In the genomic region with DNA sequence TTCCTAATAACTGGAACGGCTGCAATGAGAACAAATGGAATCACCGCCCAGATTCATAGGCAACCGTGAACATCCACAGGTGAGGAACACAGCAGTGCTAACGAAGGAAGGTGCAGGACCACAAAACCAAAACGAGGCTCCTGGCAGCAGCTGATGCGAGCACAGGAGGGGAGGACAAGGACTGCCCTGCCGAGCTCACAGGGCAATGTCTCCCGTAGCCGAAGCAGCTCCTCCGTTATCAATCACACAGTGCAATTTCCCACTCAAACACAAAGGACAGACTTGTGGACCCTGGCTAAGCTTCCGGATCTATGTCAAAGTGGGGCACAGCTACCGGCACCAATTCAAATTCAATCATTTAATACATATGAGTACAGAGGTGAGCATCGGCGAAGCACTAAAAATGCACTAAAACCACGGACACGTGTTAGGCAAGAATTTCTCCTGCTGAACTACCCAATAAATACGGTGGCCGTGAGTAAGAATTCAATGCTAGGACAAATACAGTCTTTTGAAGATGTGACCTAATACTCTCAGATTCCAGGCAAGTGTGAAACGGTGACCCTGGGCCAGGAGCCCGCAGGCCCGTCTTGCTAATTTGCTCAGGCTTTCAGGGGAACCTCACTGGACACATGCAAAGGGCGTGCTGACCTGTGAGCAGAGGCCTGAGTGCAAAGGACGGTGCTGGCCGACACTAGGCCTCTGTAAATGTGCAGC, we compare ENCODE assay signal across 10 cellular contexts.
DNase-seq lines count a peak whose midpoint lies in the region; ATAC-seq and TF ChIP-seq lines count a peak whose summit lies in the region.
"Had no signal": no experiment of that assay in that cellular context is flagged by ENCODE, and none has a peak within 500 bp of the region (broad histone marks: within the 10 kb centered on the region; RNA-seq: fewer than 3 reads in every experiment).

No MANE protein-coding gene starts in this region.

- H3K4me3 ChIP-seq in heart left ventricle (no peak overlapping the region), esophagus (ENCODE audit: low read depth in 1 of 2, low read length in 2 of 2) (no peak overlapping the region), vagina (no peak overlapping the region)
- H3K4me3 ChIP-seq: K562 had no signal

- H3K4me3 Mint-ChIP-seq in nephron progenitor cell, result peak overlapping the region; percentile 35

- intact Hi-C loops in heart left ventricle (cut with DNase I) (loop anchor here in 5 of 10 donors (2.0 to 10.0 kb wide), 4 partner anchors 61 to 71 kb away; partner anchors contain the start of gene STK24 (in 4 of the 5)), cardiac septum (cut with DNase I) (loop anchor here (2.0 kb wide), 1 partner anchor 70 kb away; the partner anchor contains the start of gene STK24), vagina (cut with DNase I) (no loop called here)

- peaks cover 32% of the 10 kb centered on the region for H3K36me3 Mint-ChIP-seq in nephron progenitor cell (ENCODE audit: low read depth)

- H3K27me3 ChIP-seq in heart left ventricle (no peaks in the 10 kb centered on the region), esophagus (ENCODE audit: control insufficient read depth in 1 of 2, insufficient read depth in 2 of 2, low read length in 2 of 2) (no peaks in the 10 kb centered on the region), vagina (no peaks in the 10 kb centered on the region)

- peaks cover 3% of the 10 kb centered on the region for H3K9me3 Mint-ChIP-seq in nephron progenitor cell
- H3K9me3 Mint-ChIP-seq: activated naive CD4-positive, alpha-beta T cell treated with anti-CD3 and anti-CD28 coated beads, Interleukin-2, amount 50 U/mL, for 72 hours had no signal

- H3K27ac ChIP-seq in heart left ventricle, result peak overlapping the region in 11 of 12 donors; percentile 27 to 81 (median 45)
- H3K27ac ChIP-seq in esophagus (ENCODE audit: low read depth in 2 of 2, low read length in 1 of 2), result peak overlapping the region; percentile 13 to 64
- peak overlapping the region; percentile 80 for H3K27ac ChIP-seq in vagina

- peak overlapping the region; percentile 78 for H3K27ac Mint-ChIP-seq in nephron progenitor cell

- H3K9me3 ChIP-seq in heart left ventricle (no peaks in the 10 kb centered on the region), esophagus (ENCODE audit: control insufficient read depth in 2 of 2, insufficient read depth in 1 of 2, low read depth in 1 of 2, low read length in 1 of 2) (no peaks in the 10 kb centered on the region), vagina (no peaks in the 10 kb centered on the region)

- H3K4me1 Mint-ChIP-seq in nephron progenitor cell, result peaks cover 85% of the 10 kb centered on the region

- TF ChIP-seq POLR2A in heart left ventricle (IDR thresholded peaks at IDR 0.05) (no peak), vagina (IDR thresholded peaks at IDR 0.05) (no peak)

- H3K4me1 ChIP-seq in heart left ventricle, result peaks cover 25 to 96% (median 85%) of the 10 kb centered on the region in 12 donors
- peaks cover 17 to 25% of the 10 kb centered on the region in 2 donors for H3K4me1 ChIP-seq in esophagus (ENCODE audit: control insufficient read depth in 2 of 2, insufficient read depth in 2 of 2, low read length in 1 of 2)
- peaks cover 99% of the 10 kb centered on the region for H3K4me1 ChIP-seq in vagina

- ATAC-seq in heart left ventricle (no peak), HG03342 (IDR thresholded peaks at IDR 0.05; ENCODE audit: unreplicated experiment) (no peak)
- ATAC-seq: activated naive CD4-positive, alpha-beta T cell treated with anti-CD3 and anti-CD28 coated beads, Interleukin-2, amount 50 U/mL, for 72 hours; K562 had no signal

- peaks cover 3% of the 10 kb centered on the region for H3K27me3 Mint-ChIP-seq in nephron progenitor cell (ENCODE audit: low read depth, poor library complexity)

- TF ChIP-seq CTCF in heart left ventricle (IDR thresholded peaks at IDR 0.05) (no peak), nephron progenitor cell (IDR thresholded peaks at IDR 0.05) (no peak), vagina (IDR thresholded peaks at IDR 0.05) (no peak)

- WGBS in heart left ventricle, 4 donors, result 67 to 73% (median 68%) methylated on average over 24 of the region's 24 CpGs
- WGBS in esophagus, 2 donors, result 80 to 83% methylated on average over 24 of the region's 24 CpGs

- DNase-seq in heart left ventricle (no peak), cardiac septum (ENCODE audit: low spot score) (no peak), nephron progenitor cell (no peak), vagina (ENCODE audit: extremely low spot score in 2 of 2) (no peak), LoVo (ENCODE audit: low spot score) (no peak)
- DNase-seq in NK-92 treated with Interleukin-12 subunit alpha and Interleukin-12 subunit beta, amount 100 ng/mL, for 24 hours (lab: John Stamatoyannopoulos, UW), result no peak

- H3K36me3 ChIP-seq in heart left ventricle (no peaks in the 10 kb centered on the region), esophagus (ENCODE audit: control insufficient read depth in 2 of 2, insufficient read depth in 2 of 2, low read length in 1 of 2) (peaks cover 7 to 8% of the 10 kb centered on the region in 2 donors), vagina (no peaks in the 10 kb centered on the region)
